Comparison of ENCODE assay signal across 9 cellular contexts in genomic region chr1:40663324-40664166, GRCh38. TPM values are rescaled to one million over a fixed set of nuclear protein-coding genes. Genes with fewer than 3 reads are reported as not detected.
A peak's percentile ranks its signal among the peaks of the same experiment; 100 is the strongest.
DNase-seq lines count a peak whose midpoint lies in the region; ATAC-seq and TF ChIP-seq lines count a peak whose summit lies in the region.
"Had no signal": no experiment of that assay in that cellular context is flagged by ENCODE, and none has a peak within 500 bp of the region (broad histone marks: within the 10 kb centered on the region; RNA-seq: fewer than 3 reads in every experiment).

No MANE protein-coding gene starts in this region.

- peak; percentile 74 for ATAC-seq in DND-41 (ENCODE audit: insufficient read depth, low read depth)
- ATAC-seq in activated B cell treated with CpG ODN at 0.5 μM for 24 hours (ENCODE audit: low read depth) = no peak
- no peak for ATAC-seq in naive thymus-derived CD8-positive, alpha-beta T cell
- no peak for ATAC-seq in omental fat pad (ENCODE audit: low FRiP score)
- ATAC-seq in GM18870 (IDR thresholded peaks at IDR 0.05; ENCODE audit: unreplicated experiment) = no peak

- H3K4me1 ChIP-seq in DND-41 (ENCODE audit: insufficient read depth, low read length) = peaks cover 62% of the 10 kb centered on the region

- peak overlapping the region; percentile 12 for H3K4me3 Mint-ChIP-seq in activated B cell treated with CpG ODN at 0.5 μM for 24 hours
- peak overlapping the region; percentile 26 to 76 (median 48) for H3K4me3 Mint-ChIP-seq in naive thymus-derived CD8-positive, alpha-beta T cell

- peak overlapping the region in 1 of 2 experiments; percentile 81; a peak in 2 of 4 replicates for H3K4me3 ChIP-seq in DND-41 (ENCODE audit: low read depth in 1 of 2, low read length in 2 of 2)

- DNase-seq in DND-41 = peak; percentile 88
- peak; percentile 27 for DNase-seq in NCI-H1105 (lab: John Stamatoyannopoulos, UW)
- no peak for DNase-seq in activated B cell treated with CpG ODN at 0.5 μM for 24 hours
- no peak for DNase-seq in naive thymus-derived CD8-positive, alpha-beta T cell
- DNase-seq in omental fat pad (ENCODE audit: low spot score) = no peak
- no peak for DNase-seq in central memory CD4-positive, alpha-beta T cell
- DNase-seq in MV-4-11 (lab: John Stamatoyannopoulos, UW) = no peak
- DNase-seq: effector CD4-positive, alpha-beta T cell had no signal

- H3K4me1 Mint-ChIP-seq in activated B cell treated with CpG ODN at 0.5 μM for 24 hours = peaks cover 35% of the 10 kb centered on the region
- peaks cover 2 to 27% (median 22%) of the 10 kb centered on the region in 4 donors for H3K4me1 Mint-ChIP-seq in naive thymus-derived CD8-positive, alpha-beta T cell

- H3K36me3 Mint-ChIP-seq in activated B cell treated with CpG ODN at 0.5 μM for 24 hours (ENCODE audit: low read depth) = no peaks in the 10 kb centered on the region
- no peaks in the 10 kb centered on the region for H3K36me3 Mint-ChIP-seq in naive thymus-derived CD8-positive, alpha-beta T cell

- CTCF ChIA-PET in activated B cell treated with CpG ODN at 0.5 μM for 24 hours (lab: Charles Lee) = no interaction called here

- H3K27me3 ChIP-seq in DND-41 (ENCODE audit: insufficient read depth, low read length, poor library complexity) = no peaks in the 10 kb centered on the region

- peaks cover 37% of the 10 kb centered on the region for H4K20me1 ChIP-seq in DND-41 (ENCODE audit: insufficient read depth, low read length)

- peak overlapping the region; percentile 2; the same call in 1 of the 2 replicates for H2AFZ ChIP-seq in DND-41 (ENCODE audit: low read depth, low read length)

- intact Hi-C loops in activated B cell treated with CpG ODN at 0.5 μM for 24 hours (cut with micrococcal nuclease) = loop anchor here (2.0 kb wide), 1 partner anchor 199 kb away; the partner anchor contains the start of gene CITED4

- H3K9ac ChIP-seq in DND-41 (ENCODE audit: low read depth, low read length) = peak overlapping the region; percentile 46

- H3K79me2 ChIP-seq in DND-41 (ENCODE audit: insufficient read depth, low read length) = peaks cover 17% of the 10 kb centered on the region

- peak overlapping the region; percentile 95 for H3K4me2 ChIP-seq in DND-41 (ENCODE audit: insufficient read depth, low read length)

- H3K27me3 Mint-ChIP-seq in activated B cell treated with CpG ODN at 0.5 μM for 24 hours = no peaks in the 10 kb centered on the region
- H3K27me3 Mint-ChIP-seq in naive thymus-derived CD8-positive, alpha-beta T cell = no peaks in the 10 kb centered on the region

- POLR2A ChIA-PET in activated B cell treated with CpG ODN at 0.5 μM for 24 hours (lab: Charles Lee) = interaction anchor here (4.7 kb wide), 1 partner anchor 28 kb away, joined by 27 read pairs; the partner anchor contains the start of gene NFYC
- POLR2A ChIA-PET in naive thymus-derived CD8-positive, alpha-beta T cell (lab: Charles Lee) = interaction anchor here (1.2 to 3.6 kb wide), 2 partner anchors 28 to 34 kb away, joined by 6 to 19 read pairs; partner anchors contain the start of gene NFYC

- no peaks in the 10 kb centered on the region for H3K36me3 ChIP-seq in DND-41 (ENCODE audit: insufficient read depth, low read length)

- no peaks in the 10 kb centered on the region for H3K9me3 Mint-ChIP-seq in activated B cell treated with CpG ODN at 0.5 μM for 24 hours
- H3K9me3 Mint-ChIP-seq in naive thymus-derived CD8-positive, alpha-beta T cell = no peaks in the 10 kb centered on the region

- peak overlapping the region; percentile 94 for H3K27ac ChIP-seq in DND-41 (ENCODE audit: low read length)

- TF ChIP-seq CTCF in DND-41 (IDR thresholded peaks at IDR 0.05; ENCODE audit: borderline replicate concordance, extremely low read depth, low read length, poor library complexity, severe bottlenecking) (no peak), activated B cell treated with CpG ODN at 0.5 μM for 24 hours (IDR thresholded peaks at IDR 0.05) (no peak), omental fat pad (IDR thresholded peaks at IDR 0.05) (no peak)

- no peaks in the 10 kb centered on the region for H3K9me3 ChIP-seq in DND-41 (ENCODE audit: insufficient read depth, low read length, severe bottlenecking)

- H3K27ac Mint-ChIP-seq in activated B cell treated with CpG ODN at 0.5 μM for 24 hours = peak overlapping the region; percentile 19
- peak overlapping the region in 7 of 10 donors; percentile 9 to 89 (median 46) for H3K27ac Mint-ChIP-seq in naive thymus-derived CD8-positive, alpha-beta T cell

RNA-seq across cellular contexts. Expression of gene RIMS3, which starts 1.9 kb away (rescaled TPM):
- total RNA-seq in activated B cell treated with CpG ODN at 0.5 μM for 24 hours (5.5 and 6.2 TPM in 2 replicates), omental fat pad (1 to 10 TPM in 3 of 4 donors, under 1 TPM in 1; 0.79 to 2.2 (median 1.7) TPM)
- 1 to 10 TPM; 1.2 to 2.0 TPM for total RNA-seq in naive thymus-derived CD8-positive, alpha-beta T cell
- 1 to 10 TPM in 2 of 3 donors, under 1 TPM in 1; 0.76 to 1.5 (median 1.0) TPM for polyA plus RNA-seq in naive thymus-derived CD8-positive, alpha-beta T cell

RNA-seq across cellular contexts. Expression of gene NFYC, which starts 28.0 kb away (rescaled TPM):
- total RNA-seq in activated B cell treated with CpG ODN at 0.5 μM for 24 hours (68.7 and 76.0 TPM in 2 replicates), omental fat pad (10 to 100 TPM; 29.8 to 44.6 (median 32.4) TPM)
- 10 to 100 TPM; 65.8 to 67.2 TPM for total RNA-seq in naive thymus-derived CD8-positive, alpha-beta T cell
- polyA plus RNA-seq in naive thymus-derived CD8-positive, alpha-beta T cell = 10 to 100 TPM; 32.5 to 46.9 (median 33.3) TPM

Comparison
In these comparisons a context has a peak if more than half of its experiments do, and no peak if none do; other contexts are left out.
1. DNase-seq: peak in DND-41 (single experiment) and NCI-H1105 (single experiment); none in activated B cell treated with CpG ODN at 0.5 μM for 24 hours (single experiment), naive thymus-derived CD8-positive, alpha-beta T cell (0 of 10), omental fat pad (single experiment), central memory CD4-positive, alpha-beta T cell (single experiment) and MV-4-11 (single experiment).